9 cellular contexts compared by ENCODE assay signal in the genomic region with DNA sequence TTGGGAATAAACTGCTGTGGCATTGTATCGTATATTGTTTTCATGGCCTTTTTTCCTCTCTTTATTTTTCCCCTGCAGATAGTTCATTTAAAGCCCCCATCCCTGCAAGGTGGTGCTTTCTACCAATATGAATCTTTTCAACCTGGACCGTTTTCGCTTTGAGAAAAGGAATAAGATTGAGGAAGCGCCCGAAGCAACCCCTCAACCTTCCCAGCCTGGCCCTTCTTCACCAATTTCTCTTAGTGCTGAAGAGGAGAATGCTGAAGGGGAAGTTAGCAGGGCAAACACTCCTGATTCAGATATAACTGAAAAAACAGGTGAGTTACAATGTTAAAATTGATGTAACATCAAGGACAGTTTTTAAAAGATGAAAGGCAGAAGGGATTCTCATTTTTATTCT. TPM values are rescaled to one million over a fixed set of nuclear protein-coding genes. Genes with fewer than 3 reads are reported as not detected.
DNase-seq lines count a peak whose midpoint lies in the region; ATAC-seq, FAIRE-seq and TF ChIP-seq lines count a peak whose summit lies in the region.
"Had no signal": no experiment of that assay in that cellular context is flagged by ENCODE, and none has a peak within 500 bp of the region (broad histone marks: within the 10 kb centered on the region; RNA-seq: fewer than 3 reads in every experiment).

No MANE protein-coding gene starts in this region.

- peak overlapping the region; percentile 97 for H3K4me3 Mint-ChIP-seq in activated T-cell treated with anti-CD3 and anti-CD28 coated beads, Interleukin-2, amount 50 U/mL, for 4 hours
- peak overlapping the region; percentile 95 for H3K4me3 Mint-ChIP-seq in activated naive CD8-positive, alpha-beta T cell

- H3K36me3 Mint-ChIP-seq in activated T-cell treated with anti-CD3 and anti-CD28 coated beads, Interleukin-2, amount 50 U/mL, for 4 hours (ENCODE audit: insufficient read depth): peaks cover 26% of the 10 kb centered on the region
- peaks cover 19% of the 10 kb centered on the region for H3K36me3 Mint-ChIP-seq in activated naive CD8-positive, alpha-beta T cell

- H3K4me3 ChIP-seq in keratinocyte (ENCODE audit: control insufficient read depth in 2 of 3, extremely low read depth in 1 of 3, insufficient read depth in 2 of 3, low read depth in 1 of 3, low read length in 3 of 3) (peak overlapping the region; percentile 82 to 97 (median 88)), thyroid gland (replicated peaks in 1 of 3) (peak overlapping the region; percentile 63 to 98 (median 75))

- no peak for TF ChIP-seq POLR2A in thyroid gland (IDR thresholded peaks at IDR 0.05)

- peak overlapping the region; percentile 95 for H3K9ac ChIP-seq in keratinocyte (ENCODE audit: control insufficient read depth, extremely low read depth, insufficient read depth, low read length)

- peak overlapping the region; percentile 99 for H2AFZ ChIP-seq in keratinocyte (ENCODE audit: control insufficient read depth, low read length)

- H3K4me1 ChIP-seq in keratinocyte (ENCODE audit: control insufficient read depth, extremely low read depth, insufficient read depth, low read length) (peaks cover 17% of the 10 kb centered on the region), thyroid gland (peaks cover 5 to 14% of the 10 kb centered on the region in 2 donors)

- dilution Hi-C loops in keratinocyte (cut with MboI; ENCODE audit: extremely low pct_ligation_motif_present, low sequenced_read_pairs): no loop called here

- intact Hi-C loops in thyroid gland (cut with DNase I): no loop called here

- no peak for DNase-seq in activated T-cell treated with anti-CD3 and anti-CD28 coated beads, Interleukin-2, amount 50 U/mL, for 4 hours
- DNase-seq in activated T-cell treated with anti-CD3 and anti-CD28 coated beads, Interleukin-2, amount 50 U/mL, for 48 hours: no peak
- DNase-seq in keratinocyte (ENCODE audit: low read depth, low spot score) (no peak), thyroid gland (no peak), NCI-H446 (lab: John Stamatoyannopoulos, UW) (no peak), occipital lobe (lab: John Stamatoyannopoulos, UW) (no peak), islet precursor cell (no peak)

- H3K79me2 ChIP-seq in keratinocyte (ENCODE audit: control insufficient read depth, insufficient read depth, low read length): peaks cover 41% of the 10 kb centered on the region

- no peaks in the 10 kb centered on the region for H3K9me3 Mint-ChIP-seq in activated T-cell treated with anti-CD3 and anti-CD28 coated beads, Interleukin-2, amount 50 U/mL, for 4 hours
- H3K9me3 Mint-ChIP-seq in activated naive CD8-positive, alpha-beta T cell (ENCODE audit: low read depth): no peaks in the 10 kb centered on the region

- H3K27me3 ChIP-seq in keratinocyte (ENCODE audit: control insufficient read depth, extremely low read depth, insufficient read depth, low read length) (no peaks in the 10 kb centered on the region), thyroid gland (no peaks in the 10 kb centered on the region)

- H3K36me3 ChIP-seq in keratinocyte (ENCODE audit: control insufficient read depth in 2 of 2, extremely low read depth in 1 of 2, insufficient read depth in 2 of 2, low read length in 2 of 2) (peaks cover 5 to 11% of the 10 kb centered on the region in 2 experiments), thyroid gland (peaks cover 6 to 10% of the 10 kb centered on the region in 2 donors)

- H3K27ac Mint-ChIP-seq in activated naive CD8-positive, alpha-beta T cell: peak overlapping the region; percentile 97

- 9 to 15% methylated on average over 5 of the region's 5 CpGs for WGBS in thyroid gland, 2 donors

- H3K4me1 Mint-ChIP-seq in activated T-cell treated with anti-CD3 and anti-CD28 coated beads, Interleukin-2, amount 50 U/mL, for 4 hours (ENCODE audit: low read depth): peaks cover 40% of the 10 kb centered on the region
- H3K4me1 Mint-ChIP-seq in activated naive CD8-positive, alpha-beta T cell (ENCODE audit: low read depth): peaks cover 42% of the 10 kb centered on the region

- H3K9me1 ChIP-seq in keratinocyte (ENCODE audit: control insufficient read depth, extremely low read depth, insufficient read depth, low read length): no peaks in the 10 kb centered on the region

- no peaks in the 10 kb centered on the region for H3K9me3 ChIP-seq in keratinocyte (ENCODE audit: control insufficient read depth, low read depth, low read length)
- H3K9me3 ChIP-seq in thyroid gland: no peaks in the 10 kb centered on the region

- FAIRE-seq in keratinocyte (lab: Jason Lieb, UNC): no peak
- FAIRE-seq: colon had no signal

- H3K27me3 Mint-ChIP-seq in activated T-cell treated with anti-CD3 and anti-CD28 coated beads, Interleukin-2, amount 50 U/mL, for 4 hours (ENCODE audit: low read depth): peaks cover 5% of the 10 kb centered on the region
- H3K27me3 Mint-ChIP-seq in activated naive CD8-positive, alpha-beta T cell: no peaks in the 10 kb centered on the region

- H3K27ac ChIP-seq in keratinocyte (ENCODE audit: control insufficient read depth, insufficient read depth, low read length): peak overlapping the region; percentile 98
- H3K27ac ChIP-seq in thyroid gland: peak overlapping the region; percentile 72 to 90 (median 83)

- H4K20me1 ChIP-seq in keratinocyte (ENCODE audit: control insufficient read depth, extremely low read depth, insufficient read depth, low read length): no peaks in the 10 kb centered on the region

- no peak for ATAC-seq in activated T-cell treated with anti-CD3 and anti-CD28 coated beads, Interleukin-2, amount 50 U/mL, for 4 hours

- H3K4me2 ChIP-seq in keratinocyte (ENCODE audit: control insufficient read depth, extremely low read depth, insufficient read depth, low read depth, low read length): peak overlapping the region; percentile 96

- TF ChIP-seq CTCF in keratinocyte (optimal IDR thresholded peaks at IDR 0.05 in 1 of 3, IDR thresholded peaks at IDR 0.05 in 1 of 3, conservative IDR thresholded peaks at IDR 0.05 in 1 of 3; ENCODE audit: extremely low read depth in 1 of 3, insufficient read depth in 2 of 3, low read length in 3 of 3) (no peak), thyroid gland (IDR thresholded peaks at IDR 0.05) (no peak)

RNA-seq across cellular contexts. Expression of gene SMARCAD1, which starts 0.6 kb away (rescaled TPM):
- 10 to 100 TPM; 31.2 to 33.8 (median 33.2) TPM for total RNA-seq in activated T-cell treated with anti-CD3 and anti-CD28 coated beads, Interleukin-2, amount 50 U/mL, for 4 hours
- polyA plus RNA-seq in keratinocyte: 14.8 to 27.8 TPM (median 18.4 TPM) in 3 replicates
- polyA plus RNA-seq in keratinocyte (2011; ENCODE audit: low read depth): 23.3 TPM
- 7.8 and 16.4 TPM in 2 replicates for polyA plus RNA-seq in keratinocyte (2011; cell fraction: cytosol; rRNA removed)
- polyA plus RNA-seq in keratinocyte (2011; cell fraction: nucleus; rRNA removed): 27.9 and 41.9 TPM in 2 replicates
- 8.3 and 12.6 TPM in 2 replicates for polyA plus RNA-seq in keratinocyte (2012; ENCODE audit: low replicate concordance)
- 8.5 to 51.0 TPM (median 27.5 TPM) in 3 replicates for polyA minus RNA-seq in keratinocyte
- 11.3 TPM for polyA minus RNA-seq in keratinocyte (2011; cell fraction: cytosol; rRNA and poly(A)+ RNA removed)
- polyA minus RNA-seq in keratinocyte (2011; cell fraction: nucleus; rRNA and poly(A)+ RNA removed): 27.4 and 60.0 TPM in 2 replicates
- 10 to 100 TPM; 35.1 to 46.5 (median 40.2) TPM for total RNA-seq in thyroid gland
- total RNA-seq in occipital lobe: 113 TPM
